In genomic region chr10:27620425-27621397, GRCh38 we compare ENCODE assay signal across 12 cellular contexts.
DNase-seq lines count a peak whose midpoint lies in the region; ATAC-seq and TF ChIP-seq lines count a peak whose summit lies in the region.
"Had no signal": no experiment of that assay in that cellular context is flagged by ENCODE, and none has a peak within 500 bp of the region (broad histone marks: within the 10 kb centered on the region; RNA-seq: fewer than 3 reads in every experiment).

No MANE protein-coding gene starts in this region.

- H3K23ac ChIP-seq in trophoblast cell (ENCODE audit: low read length), result no peak overlapping the region

- no peak overlapping the region for H2BK12ac ChIP-seq in trophoblast cell (ENCODE audit: low read length)

- H3K36me3 ChIP-seq in ACC112 (ENCODE audit: insufficient read depth, low read length) (no peaks in the 10 kb centered on the region), trophoblast cell (ENCODE audit: control insufficient read depth in 1 of 2, insufficient read depth in 2 of 2, low read length in 2 of 2) (no peaks in the 10 kb centered on the region)
- H3K36me3 ChIP-seq: BLaER1 had no signal

- no peak overlapping the region for H2AK5ac ChIP-seq in trophoblast cell (ENCODE audit: low read length)

- H3K4me3 ChIP-seq in ACC112 (ENCODE audit: low read depth, low read length) (peak overlapping the region; percentile 68), WI38 (ENCODE audit: low read depth, low read length) (peak overlapping the region; percentile 8; the same call in 1 of the 2 replicates), fibroblast of villous mesenchyme (ENCODE audit: low read depth, low read length) (no peak overlapping the region), trophoblast cell (ENCODE audit: low read depth, low read length) (no peak overlapping the region)
- H3K4me3 ChIP-seq: BLaER1 had no signal

- H3K9ac ChIP-seq in trophoblast cell (ENCODE audit: low read length), result no peak overlapping the region
- H3K9ac ChIP-seq: BLaER1 had no signal

- H4K91ac ChIP-seq in trophoblast cell (ENCODE audit: low read depth, low read length), result no peak overlapping the region

- no peak overlapping the region for H3K4ac ChIP-seq in trophoblast cell (ENCODE audit: low read depth, low read length)

- H2BK5ac ChIP-seq in trophoblast cell (ENCODE audit: low read depth, low read length, poor library complexity), result no peak overlapping the region

- H2AFZ ChIP-seq in ACC112 (ENCODE audit: low read length, unreplicated experiment) (peak overlapping the region; percentile 97), trophoblast cell (ENCODE audit: insufficient read depth, low read length, poor library complexity) (no peak overlapping the region)

- H3K27ac ChIP-seq in ACC112 (ENCODE audit: low read depth, low read length), result peak overlapping the region; percentile 69
- H3K27ac ChIP-seq in trophoblast cell (ENCODE audit: low read depth, low read length), result peak overlapping the region; percentile 10
- H3K27ac ChIP-seq: BLaER1 had no signal

- no peak for ATAC-seq in GM18511 (IDR thresholded peaks at IDR 0.05; ENCODE audit: unreplicated experiment)
- ATAC-seq in GM19463 (IDR thresholded peaks at IDR 0.05; ENCODE audit: unreplicated experiment), result no peak

- in situ Hi-C loops in GM13977 (cut with MboI; ENCODE audit: low pct_unique_long_range_greater_than_20kb, low sequenced_read_pairs, unreplicated experiment) (no loop called here), KBM-7 (cut with MboI; ENCODE audit: low pct_unique_long_range_greater_than_20kb, low sequenced_read_pairs) (no loop called here)

- H3K4me2 ChIP-seq in trophoblast cell (ENCODE audit: low read length), result peak overlapping the region; percentile 35
- H3K4me2 ChIP-seq: BLaER1 had no signal

- no peak overlapping the region for H3K14ac ChIP-seq in trophoblast cell (ENCODE audit: low read length)

- TF ChIP-seq CTCF in WI38 (IDR thresholded peaks at IDR 0.05; ENCODE audit: low read depth, low read length) (no peak), fibroblast of villous mesenchyme (IDR thresholded peaks at IDR 0.05; ENCODE audit: insufficient read depth, low read depth, low read length) (no peak), GM13977 (IDR thresholded peaks at IDR 0.05; ENCODE audit: extremely low read depth, insufficient read depth, missing control alignments) (no peak)

- no peak overlapping the region for H3K18ac ChIP-seq in trophoblast cell (ENCODE audit: low read length)

- H4K8ac ChIP-seq in trophoblast cell (ENCODE audit: low read depth, low read length), result no peak overlapping the region

- no CpG with 5 or more reads among the region's 10 CpGs for WGBS in trophoblast cell (ENCODE audit: extremely low coverage, insufficient coverage, insufficient read length)

- H3K79me1 ChIP-seq in trophoblast cell (ENCODE audit: low read length), result no peaks in the 10 kb centered on the region

- H3K9me3 ChIP-seq in trophoblast cell (ENCODE audit: insufficient read depth, low read depth, low read length), result no peaks in the 10 kb centered on the region

- H3K27me3 ChIP-seq in ACC112 (ENCODE audit: insufficient read depth, low read length) (0 out of 2 replicates have a peak, but pooled peaks cover 2% of the 10 kb centered on the region), trophoblast cell (ENCODE audit: insufficient read depth, low read length) (no peaks in the 10 kb centered on the region)
- H3K27me3 ChIP-seq: BLaER1 had no signal

- DNase-seq in fibroblast of villous mesenchyme (ENCODE audit: low read depth) (peak; percentile 74), trophoblast cell (peak; percentile 42 to 78), GM13977 (ENCODE audit: low spot score) (no peak), KBM-7 (no peak)
- DNase-seq: immature natural killer cell, MM.1S, SHP77 treated with DMSO at 0.1 percent for 48 hours had no signal

- H4K12ac ChIP-seq in trophoblast cell (ENCODE audit: low read depth, low read length), result no peak overlapping the region

- peaks cover 19% of the 10 kb centered on the region for H3K4me1 ChIP-seq in ACC112 (ENCODE audit: control insufficient read depth, insufficient read depth, low read length, unreplicated experiment)
- peaks cover 0 to 5% of the 10 kb centered on the region in 2 experiments for H3K4me1 ChIP-seq in trophoblast cell (ENCODE audit: control insufficient read depth in 1 of 2, insufficient read depth in 2 of 2, low read length in 2 of 2)

- H2BK120ac ChIP-seq in trophoblast cell (ENCODE audit: insufficient read depth, low read length, poor library complexity), result no peak overlapping the region

- H3K79me2 ChIP-seq in ACC112 (ENCODE audit: control insufficient read depth, insufficient read depth, low read length, unreplicated experiment), result no peaks in the 10 kb centered on the region
- H3K79me2 ChIP-seq in trophoblast cell (ENCODE audit: control insufficient read depth, insufficient read depth, low read length, poor library complexity), result no peaks in the 10 kb centered on the region

Comparison
In these comparisons a context has a peak if more than half of its experiments do, and no peak if none do; other contexts are left out.
1. H3K4me3 ChIP-seq: peak in ACC112 (single experiment) and WI38 (single experiment); none in fibroblast of villous mesenchyme (single experiment) and trophoblast cell (single experiment).
2. DNase-seq: peak in fibroblast of villous mesenchyme (single experiment) and trophoblast cell (2 of 2); none in GM13977 (single experiment) and KBM-7 (single experiment).